Comparison of ENCODE assay signal across 11 cellular contexts in genomic region chr12:38886064-38886463, GRCh38. TPM values are rescaled to one million over a fixed set of nuclear protein-coding genes. Genes with fewer than 3 reads are reported as not detected.
DNase-seq lines count a peak whose midpoint lies in the region; ATAC-seq and TF ChIP-seq lines count a peak whose summit lies in the region.
"Had no signal": no experiment of that assay in that cellular context is flagged by ENCODE, and none has a peak within 500 bp of the region (broad histone marks: within the 10 kb centered on the region; RNA-seq: fewer than 3 reads in every experiment).

No MANE protein-coding gene starts in this region.

- H3K36me3 ChIP-seq in stomach (no peaks in the 10 kb centered on the region), H7 (replicated peaks; ENCODE audit: control insufficient read depth, insufficient read depth, low read length) (no peaks in the 10 kb centered on the region)

- no peak for TF ChIP-seq POLR2A in stomach (IDR thresholded peaks at IDR 0.05)

- peak; percentile 47 for DNase-seq in activated CD4-positive, alpha-beta memory T cell treated with anti-CD3 and anti-CD28 coated beads for 36 hours
- DNase-seq in activated CD4-positive, alpha-beta memory T cell treated with anti-CD3 and anti-CD28 coated beads, Interleukin-2, amount 10 ng/mL, durations not matched to agents 7 days and 5 days = no peak
- DNase-seq in RPMI8226 (peak; percentile 7), fibroblast of the aortic adventitia (ENCODE audit: low read depth) (peak; percentile 71), stomach (peak; percentile 62), H7 (no peak)
- DNase-seq: naive B cell, NCI-H1092 treated with DMSO at 0.1 percent for 48 hours had no signal

- peaks cover 0 to 6% (median 2%) of the 10 kb centered on the region in 4 donors for H3K9me3 ChIP-seq in stomach

- H3K4me3 ChIP-seq in fibroblast of the aortic adventitia (ENCODE audit: low read depth, low read length) = no peak overlapping the region
- H3K4me3 ChIP-seq in stomach = no peak overlapping the region
- no peak overlapping the region for H3K4me3 ChIP-seq in H7 (ENCODE audit: insufficient read depth, low read depth, low read length)

- CTCF ChIA-PET in activated CD4-positive, alpha-beta memory T cell treated with anti-CD3 and anti-CD28 coated beads for 36 hours (lab: Charles Lee) = interaction anchor here (1.0 kb wide), 1 partner anchor 16 kb away, joined by 4 read pairs; no protein-coding TSS in a partner anchor
- CTCF ChIA-PET in activated CD4-positive, alpha-beta memory T cell treated with anti-CD3 and anti-CD28 coated beads, Interleukin-2, amount 10 ng/mL, durations not matched to agents 7 days and 5 days (lab: Charles Lee) = no interaction called here

- intact Hi-C loops in activated CD4-positive, alpha-beta memory T cell treated with anti-CD3 and anti-CD28 coated beads for 36 hours (cut with micrococcal nuclease) = no loop called here
- intact Hi-C loops in stomach (cut with DNase I; ENCODE audit: low total_unique reads) = no loop called here

- no peaks in the 10 kb centered on the region for H3K36me3 Mint-ChIP-seq in activated CD4-positive, alpha-beta memory T cell treated with anti-CD3 and anti-CD28 coated beads for 36 hours
- no peaks in the 10 kb centered on the region for H3K36me3 Mint-ChIP-seq in activated CD4-positive, alpha-beta memory T cell treated with anti-CD3 and anti-CD28 coated beads, Interleukin-2, amount 10 ng/mL, durations not matched to agents 7 days and 5 days (ENCODE audit: low read depth)
- H3K36me3 Mint-ChIP-seq: naive B cell had no signal

- H3K9me3 Mint-ChIP-seq in activated CD4-positive, alpha-beta memory T cell treated with anti-CD3 and anti-CD28 coated beads for 36 hours = no peaks in the 10 kb centered on the region
- peaks cover 5% of the 10 kb centered on the region for H3K9me3 Mint-ChIP-seq in activated CD4-positive, alpha-beta memory T cell treated with anti-CD3 and anti-CD28 coated beads, Interleukin-2, amount 10 ng/mL, durations not matched to agents 7 days and 5 days

- no peak for TF ChIP-seq EP300 in stomach (IDR thresholded peaks at IDR 0.05)

- POLR2A ChIA-PET in activated CD4-positive, alpha-beta memory T cell treated with anti-CD3 and anti-CD28 coated beads for 36 hours (lab: Charles Lee) = no interaction called here
- POLR2A ChIA-PET in activated CD4-positive, alpha-beta memory T cell treated with anti-CD3 and anti-CD28 coated beads, Interleukin-2, amount 10 ng/mL, durations not matched to agents 7 days and 5 days (lab: Charles Lee) = no interaction called here

- TF ChIP-seq CTCF in fibroblast of the aortic adventitia (IDR thresholded peaks at IDR 0.05; ENCODE audit: insufficient read depth, low read length) (no peak), stomach (IDR thresholded peaks at IDR 0.05) (no peak)

- H3K27me3 ChIP-seq in stomach (no peaks in the 10 kb centered on the region), H7 (ENCODE audit: control insufficient read depth, insufficient read depth, low read length) (no peaks in the 10 kb centered on the region)

- H3K27ac ChIP-seq in stomach = no peak overlapping the region

- no peak overlapping the region for H3K4me3 Mint-ChIP-seq in activated CD4-positive, alpha-beta memory T cell treated with anti-CD3 and anti-CD28 coated beads for 36 hours
- no peak overlapping the region for H3K4me3 Mint-ChIP-seq in activated CD4-positive, alpha-beta memory T cell treated with anti-CD3 and anti-CD28 coated beads, Interleukin-2, amount 10 ng/mL, durations not matched to agents 7 days and 5 days
- H3K4me3 Mint-ChIP-seq: naive B cell had no signal

- H3K27me3 Mint-ChIP-seq in activated CD4-positive, alpha-beta memory T cell treated with anti-CD3 and anti-CD28 coated beads for 36 hours = no peaks in the 10 kb centered on the region
- no peaks in the 10 kb centered on the region for H3K27me3 Mint-ChIP-seq in activated CD4-positive, alpha-beta memory T cell treated with anti-CD3 and anti-CD28 coated beads, Interleukin-2, amount 10 ng/mL, durations not matched to agents 7 days and 5 days
- H3K27me3 Mint-ChIP-seq: naive B cell had no signal

- peaks cover 2% of the 10 kb centered on the region for H3K4me1 Mint-ChIP-seq in activated CD4-positive, alpha-beta memory T cell treated with anti-CD3 and anti-CD28 coated beads for 36 hours (ENCODE audit: low read depth)
- no peaks in the 10 kb centered on the region for H3K4me1 Mint-ChIP-seq in activated CD4-positive, alpha-beta memory T cell treated with anti-CD3 and anti-CD28 coated beads, Interleukin-2, amount 10 ng/mL, durations not matched to agents 7 days and 5 days
- H3K4me1 Mint-ChIP-seq: naive B cell had no signal

- H3K4me1 ChIP-seq in stomach = peaks cover 0 to 30% (median 4%) of the 10 kb centered on the region in 4 donors

- no peak overlapping the region for H3K27ac Mint-ChIP-seq in activated CD4-positive, alpha-beta memory T cell treated with anti-CD3 and anti-CD28 coated beads for 36 hours
- H3K27ac Mint-ChIP-seq in activated CD4-positive, alpha-beta memory T cell treated with anti-CD3 and anti-CD28 coated beads, Interleukin-2, amount 10 ng/mL, durations not matched to agents 7 days and 5 days = no peak overlapping the region
- H3K27ac Mint-ChIP-seq: naive B cell had no signal

- ATAC-seq in GM18517 (IDR thresholded peaks at IDR 0.05; ENCODE audit: unreplicated experiment) = no peak
- ATAC-seq in GM19467 (IDR thresholded peaks at IDR 0.05; ENCODE audit: unreplicated experiment) = no peak
- ATAC-seq: activated CD4-positive, CD25-positive, alpha-beta regulatory T cell treated with anti-CD3 and anti-CD28 coated beads, Interleukin-2, amount 50 U/mL, for 24 hours had no signal

RNA-seq across cellular contexts. Expression of gene CPNE8, which starts 19.3 kb away (rescaled TPM):
- 1 to 10 TPM; 4.4 to 4.6 TPM for total RNA-seq in activated CD4-positive, alpha-beta memory T cell treated with anti-CD3 and anti-CD28 coated beads for 36 hours
- 1 to 10 TPM; 4.2 to 4.6 TPM for total RNA-seq in activated CD4-positive, alpha-beta memory T cell treated with anti-CD3 and anti-CD28 coated beads, Interleukin-2, amount 10 ng/mL, durations not matched to agents 7 days and 5 days
- total RNA-seq in fibroblast of the aortic adventitia (ENCODE audit: low replicate concordance) = 36.8 and 70.3 TPM in 2 replicates
- total RNA-seq in stomach = 10 to 100 TPM in 3 of 5 donors, 1 to 10 TPM in 2; 2.3 to 36.5 (median 14.7) TPM
- polyA plus RNA-seq in stomach = 1 to 10 TPM; 3.4 to 4.9 (median 3.8) TPM
- total RNA-seq in H7 (2014; rRNA removed; shearing (Covaris generic)) = 10.9 and 12.4 TPM in 2 replicates

Comparison
In these comparisons a context has a peak if more than half of its experiments do, and no peak if none do; other contexts are left out.
1. DNase-seq: peak in activated CD4-positive, alpha-beta memory T cell treated with anti-CD3 and anti-CD28 coated beads for 36 hours (single experiment), RPMI8226 (single experiment), fibroblast of the aortic adventitia (single experiment) and stomach (single experiment); none in activated CD4-positive, alpha-beta memory T cell treated with anti-CD3 and anti-CD28 coated beads, Interleukin-2, amount 10 ng/mL, durations not matched to agents 7 days and 5 days (single experiment) and H7 (single experiment).